Comparison of ENCODE assay signal across 29 cellular contexts in the genomic region with DNA sequence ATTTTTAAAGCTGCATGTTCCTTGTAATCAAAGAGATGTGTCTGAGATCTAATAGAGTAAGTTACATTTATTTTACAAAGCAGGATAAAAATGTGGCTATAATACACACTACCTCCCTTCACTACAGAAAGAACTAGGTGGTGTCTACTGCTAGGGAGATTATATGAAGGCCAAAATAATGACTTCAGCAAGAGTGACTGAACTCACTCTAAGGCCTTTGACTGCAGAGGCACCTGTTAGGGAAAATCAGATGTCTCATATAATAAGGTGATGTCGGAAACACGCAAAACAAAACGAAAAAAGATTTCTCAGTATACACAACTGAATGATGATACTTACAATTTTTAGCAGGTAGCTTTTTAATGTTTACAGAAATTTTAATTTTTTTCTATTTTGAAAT.
"Had no signal": no experiment of that assay in that cellular context is flagged by ENCODE, and none has a peak within 500 bp of the region (broad histone marks: within the 10 kb centered on the region; RNA-seq: fewer than 3 reads in every experiment).

No MANE protein-coding gene starts in this region.

- DNase-seq: heart left ventricle; hypothalamus; immature natural killer cell; kidney; left ventricle myocardium inferior; mesendoderm; naive thymus-derived CD4-positive, alpha-beta T cell; occipital lobe; retina; right cardiac atrium; small intestine; spleen; stimulated activated CD4-positive, alpha-beta T cell treated with anti-CD3 and anti-CD28 coated beads, Interleukin-1b, Interleukin-23, amount 100 ng/mL, for 48 hours; stimulated activated CD4-positive, alpha-beta T cell treated with anti-CD3 and anti-CD28 coated beads, Interleukin-2, amount 100 ng/mL, for 48 hours; stimulated activated CD4-positive, alpha-beta T cell treated with anti-CD3 and anti-CD28 coated beads, Interleukin-4, amount 100 ng/mL, for 4 hours; stimulated activated CD8-positive, alpha-beta memory T cell treated with anti-CD3 and anti-CD28 coated beads, Interleukin-4, amount 100 ng/mL, for 48 hours; stimulated activated naive CD4-positive, alpha-beta T cell treated with Interleukin-2 at 50 U/mL for 16 hours; stimulated activated naive CD8-positive, alpha-beta T cell treated with anti-CD3 and anti-CD28 coated beads, Interleukin-15, amount 100 ng/mL, for 72 hours; substantia nigra; uterus had no signal

- H3K27me3 Mint-ChIP-seq: progenitor cell of endocrine pancreas; stimulated activated naive CD8-positive, alpha-beta T cell treated with anti-CD3 and anti-CD28 coated beads, Interleukin-15, amount 100 ng/mL, for 72 hours; type B pancreatic cell had no signal

- H3K36me3 Mint-ChIP-seq: immature natural killer cell; stimulated activated memory B cell treated with anti-CD40 and anti-IgM and Interleukin-4, amounts not matched to agents 10 μg/mL and 1 μg/mL and 100 μg/mL, for 72 hours had no signal

- H3K27ac ChIP-seq: left ventricle myocardium inferior, uterus had no signal

- ATAC-seq: heart left ventricle; naive thymus-derived CD4-positive, alpha-beta T cell; right cardiac atrium; sciatic nerve; stimulated activated memory B cell treated with anti-CD40 and anti-IgM and Interleukin-4, amounts not matched to agents 10 μg/mL and 1 μg/mL and 100 μg/mL, for 72 hours; stimulated activated naive CD8-positive, alpha-beta T cell treated with anti-CD3 and anti-CD28 coated beads, Interleukin-15, amount 100 ng/mL, for 72 hours had no signal

- H3K4me1 Mint-ChIP-seq: immature natural killer cell; stimulated activated memory B cell treated with anti-CD40 and anti-IgM and Interleukin-4, amounts not matched to agents 10 μg/mL and 1 μg/mL and 100 μg/mL, for 72 hours had no signal

- H3K36me3 ChIP-seq: uterus had no signal

- H3K9me3 Mint-ChIP-seq: immature natural killer cell; mesothelial cell of epicardium; naive thymus-derived CD4-positive, alpha-beta T cell; nephron; neural crest cell; stimulated activated memory B cell treated with anti-CD40 and anti-IgM and Interleukin-4, amounts not matched to agents 10 μg/mL and 1 μg/mL and 100 μg/mL, for 72 hours; stimulated activated naive CD8-positive, alpha-beta T cell treated with anti-CD3 and anti-CD28 coated beads, Interleukin-15, amount 100 ng/mL, for 72 hours; type B pancreatic cell had no signal

- H3K4me1 ChIP-seq: uterus had no signal

- H3K9me3 ChIP-seq: heart left ventricle, left ventricle myocardium inferior, spleen, tibial nerve, uterus had no signal

- H3K27me3 ChIP-seq: heart left ventricle, spleen, tibial nerve, uterus had no signal

- H3K4me3 Mint-ChIP-seq: immature natural killer cell; mesothelial cell of epicardium; naive thymus-derived CD4-positive, alpha-beta T cell; nephron; neural crest cell; stimulated activated memory B cell treated with anti-CD40 and anti-IgM and Interleukin-4, amounts not matched to agents 10 μg/mL and 1 μg/mL and 100 μg/mL, for 72 hours; stimulated activated naive CD8-positive, alpha-beta T cell treated with anti-CD3 and anti-CD28 coated beads, Interleukin-15, amount 100 ng/mL, for 72 hours; type B pancreatic cell had no signal

- H3K27ac Mint-ChIP-seq: immature natural killer cell; mesothelial cell of epicardium; naive thymus-derived CD4-positive, alpha-beta T cell; nephron; progenitor cell of endocrine pancreas; stimulated activated memory B cell treated with anti-CD40 and anti-IgM and Interleukin-4, amounts not matched to agents 10 μg/mL and 1 μg/mL and 100 μg/mL, for 72 hours; stimulated activated naive CD8-positive, alpha-beta T cell treated with anti-CD3 and anti-CD28 coated beads, Interleukin-15, amount 100 ng/mL, for 72 hours; type B pancreatic cell had no signal

- H3K4me3 ChIP-seq: heart left ventricle, left ventricle myocardium inferior, lung, spleen, tibial nerve, uterus had no signal
